ENCODE assay signal across 1 cellular context in genomic region chr17:12046786-12047185, GRCh38.
TF ChIP-seq lines count a peak whose summit lies in the region.

No MANE protein-coding gene starts in this region.

TF ChIP-seq in neural cell, 6 proteins besides CTCF, POLR2A, EP300 and RAD21:
- no peak for TF ChIP-seq SMC3 (conservative IDR thresholded peaks at IDR 0.05; ENCODE audit: poor library complexity)
- TF ChIP-seq EZH2 (IDR thresholded peaks at IDR 0.05; ENCODE audit: borderline replicate concordance, insufficient read depth, low read length, poor library complexity, severe bottlenecking), result no peak
- no peak for TF ChIP-seq TAF1 (IDR thresholded peaks at IDR 0.05; ENCODE audit: low read depth)
- no peak for TF ChIP-seq REST (IDR thresholded peaks at IDR 0.05; ENCODE audit: borderline replicate concordance)
- no peak for TF ChIP-seq MXI1 (conservative IDR thresholded peaks at IDR 0.05; ENCODE audit: poor library complexity, severe bottlenecking)
- no peak for TF ChIP-seq POLR2AphosphoS5 (IDR thresholded peaks at IDR 0.05)
